Comparison of ENCODE assay signal across 20 cellular contexts in the genomic region with DNA sequence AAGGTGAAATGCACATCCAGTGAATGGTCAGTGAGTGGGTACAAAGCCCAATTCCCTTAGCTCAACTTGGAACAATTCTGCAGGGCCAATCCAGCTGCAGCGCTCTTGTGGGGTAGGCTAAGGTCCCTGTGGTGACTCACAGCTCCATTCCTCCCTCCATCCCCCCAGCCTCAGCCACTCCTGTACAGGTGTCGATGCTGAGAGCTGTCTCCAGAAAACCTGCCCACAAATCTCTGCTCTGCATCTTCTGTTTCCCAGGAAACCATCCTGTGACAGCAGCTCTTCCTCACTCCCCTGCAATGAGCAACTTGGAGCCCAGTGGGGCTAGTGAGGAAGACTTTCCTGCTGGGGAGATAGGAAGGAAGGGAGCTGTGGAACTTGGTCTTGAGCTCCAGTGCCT.
"Had no signal": no experiment of that assay in that cellular context is flagged by ENCODE, and none has a peak within 500 bp of the region (broad histone marks: within the 10 kb centered on the region; RNA-seq: fewer than 3 reads in every experiment).

No MANE protein-coding gene starts in this region.

- H3K27ac Mint-ChIP-seq: IgD-negative memory B cell had no signal

- H3K4me3 Mint-ChIP-seq: IgD-negative memory B cell had no signal

- ATAC-seq: K562 had no signal

- DNase-seq: Kasumi-1, MV-4-11, NCI-H1048, NCI-H1105, NCI-H1436 treated with DMSO at 0.1 percent for 48 hours, NCI-H1694, NCI-H187 treated with DMSO at 0.1 percent for 48 hours, NCI-H2029 treated with DMSO at 0.1 percent for 48 hours, NCI-H2171, NCI-H226, NCI-H446, NCI-H510A, NCI-H524 treated with DMSO at 0.1 percent for 48 hours, NCI-H69, NCI-H774, Right ventricle myocardium superior, RPMI8226, SIG-M5 had no signal

- H3K4me1 Mint-ChIP-seq: IgD-negative memory B cell had no signal

- H3K36me3 Mint-ChIP-seq: IgD-negative memory B cell had no signal

- H3K27me3 Mint-ChIP-seq: IgD-negative memory B cell had no signal
